16 cellular contexts compared by ENCODE assay signal in genomic region chr4:6095897-6096296, GRCh38.
A peak's percentile ranks its signal among the peaks of the same experiment; 100 is the strongest.
DNase-seq lines count a peak whose midpoint lies in the region; ATAC-seq and TF ChIP-seq lines count a peak whose summit lies in the region.
"Had no signal": no experiment of that assay in that cellular context is flagged by ENCODE, and none has a peak within 500 bp of the region (broad histone marks: within the 10 kb centered on the region; RNA-seq: fewer than 3 reads in every experiment).

No MANE protein-coding gene starts in this region.

- intact Hi-C loops in activated CD4-positive, alpha-beta memory T cell treated with anti-CD3 and anti-CD28 coated beads for 36 hours (cut with micrococcal nuclease), result no loop called here
- intact Hi-C loops in posterior vena cava (cut with DNase I) (no loop called here), mammary epithelial cell (cut with micrococcal nuclease) (no loop called here), transverse colon (cut with DNase I; ENCODE audit: low total_unique reads) (no loop called here)

- TF ChIP-seq CTCF in mammary epithelial cell (conservative IDR thresholded peaks at IDR 0.05 in 1 of 2, IDR thresholded peaks at IDR 0.05 in 1 of 2; ENCODE audit: extremely low read depth in 1 of 2, insufficient read depth in 1 of 2, low read depth in 1 of 2, low read length in 2 of 2) (no peak), transverse colon (IDR thresholded peaks at IDR 0.05) (no peak)

- H3K27me3 Mint-ChIP-seq in activated CD4-positive, alpha-beta memory T cell treated with anti-CD3 and anti-CD28 coated beads, Interleukin-2, amount 10 ng/mL, durations not matched to agents 7 days and 5 days, result no peaks in the 10 kb centered on the region
- no peaks in the 10 kb centered on the region for H3K27me3 Mint-ChIP-seq in activated CD4-positive, alpha-beta memory T cell treated with anti-CD3 and anti-CD28 coated beads for 36 hours
- H3K27me3 Mint-ChIP-seq in effector memory CD8-positive, alpha-beta T cell, result no peaks in the 10 kb centered on the region

- CTCF ChIA-PET in activated CD4-positive, alpha-beta memory T cell treated with anti-CD3 and anti-CD28 coated beads, Interleukin-2, amount 10 ng/mL, durations not matched to agents 7 days and 5 days (lab: Charles Lee), result no interaction called here
- CTCF ChIA-PET in activated CD4-positive, alpha-beta memory T cell treated with anti-CD3 and anti-CD28 coated beads for 36 hours (lab: Charles Lee), result no interaction called here
- CTCF ChIA-PET in mammary epithelial cell (lab: Charles Lee; ENCODE audit: low non-redundant PET), result no interaction called here

- H3K27ac ChIP-seq in angular gyrus (ENCODE audit: low read depth, low read length) (peak overlapping the region; percentile 64), mammary epithelial cell (ENCODE audit: insufficient read depth, low read depth, low read length) (no peak overlapping the region), transverse colon (no peak overlapping the region)

- no peak for TF ChIP-seq EP300 in transverse colon (IDR thresholded peaks at IDR 0.05; ENCODE audit: low read depth)

- no peak overlapping the region for H2AFZ ChIP-seq in mammary epithelial cell (ENCODE audit: low read depth, low read length)

- H3K36me3 Mint-ChIP-seq in activated CD4-positive, alpha-beta memory T cell treated with anti-CD3 and anti-CD28 coated beads, Interleukin-2, amount 10 ng/mL, durations not matched to agents 7 days and 5 days (ENCODE audit: low read depth), result peaks cover 46% of the 10 kb centered on the region
- peaks cover 3% of the 10 kb centered on the region for H3K36me3 Mint-ChIP-seq in activated CD4-positive, alpha-beta memory T cell treated with anti-CD3 and anti-CD28 coated beads for 36 hours
- H3K36me3 Mint-ChIP-seq in effector memory CD8-positive, alpha-beta T cell (ENCODE audit: insufficient read depth), result no peaks in the 10 kb centered on the region
- H3K36me3 Mint-ChIP-seq: CD14-positive monocyte had no signal

- H3K4me3 ChIP-seq in mammary epithelial cell (replicated peaks in 1 of 3; ENCODE audit: insufficient read depth in 1 of 3, low read depth in 2 of 3, low read length in 3 of 3) (no peak overlapping the region), transverse colon (no peak overlapping the region)
- H3K4me3 ChIP-seq: MG63 had no signal

- H3K4me2 ChIP-seq in mammary epithelial cell (ENCODE audit: insufficient read depth, low read depth, low read length), result no peak overlapping the region

- H3K27me3 ChIP-seq in mammary epithelial cell (ENCODE audit: insufficient read depth, low read length) (no peaks in the 10 kb centered on the region), transverse colon (no peaks in the 10 kb centered on the region)
- H3K27me3 ChIP-seq: MG63 had no signal

- peak overlapping the region; percentile 74 for H3K27ac Mint-ChIP-seq in activated CD4-positive, alpha-beta memory T cell treated with anti-CD3 and anti-CD28 coated beads, Interleukin-2, amount 10 ng/mL, durations not matched to agents 7 days and 5 days
- H3K27ac Mint-ChIP-seq in activated CD4-positive, alpha-beta memory T cell treated with anti-CD3 and anti-CD28 coated beads for 36 hours, result no peak overlapping the region
- H3K27ac Mint-ChIP-seq in effector memory CD8-positive, alpha-beta T cell, result peak overlapping the region; percentile 12 to 27
- H3K27ac Mint-ChIP-seq: B cell had no signal

- no peak overlapping the region for H3K4me3 Mint-ChIP-seq in activated CD4-positive, alpha-beta memory T cell treated with anti-CD3 and anti-CD28 coated beads, Interleukin-2, amount 10 ng/mL, durations not matched to agents 7 days and 5 days
- H3K4me3 Mint-ChIP-seq in activated CD4-positive, alpha-beta memory T cell treated with anti-CD3 and anti-CD28 coated beads for 36 hours, result no peak overlapping the region
- no peak overlapping the region for H3K4me3 Mint-ChIP-seq in effector memory CD8-positive, alpha-beta T cell
- H3K4me3 Mint-ChIP-seq: B cell had no signal

- ATAC-seq in effector memory CD8-positive, alpha-beta T cell (replicated peaks), result no peak

- WGBS in mammary epithelial cell (ENCODE audit: low coverage, missing lambda C conversion rate), result 51% methylated on average over 6 of the region's 6 CpGs
- WGBS in transverse colon (ENCODE audit: low coverage in 1 of 2), 2 donors, result 65 to 89% methylated on average over 6 of the region's 6 CpGs

- H3K9ac ChIP-seq in mammary epithelial cell (ENCODE audit: insufficient read depth, low read length), result no peak overlapping the region

- H3K4me1 ChIP-seq in mammary epithelial cell (ENCODE audit: insufficient read depth, low read length) (no peaks in the 10 kb centered on the region), transverse colon (no peaks in the 10 kb centered on the region)

- H3K9me3 ChIP-seq in mammary epithelial cell (replicated peaks; ENCODE audit: insufficient read depth, low read length), result peaks cover 16% of the 10 kb centered on the region
- no peaks in the 10 kb centered on the region for H3K9me3 ChIP-seq in transverse colon
- H3K9me3 ChIP-seq: MG63 had no signal

- peaks cover 4% of the 10 kb centered on the region for H3K9me3 Mint-ChIP-seq in activated CD4-positive, alpha-beta memory T cell treated with anti-CD3 and anti-CD28 coated beads, Interleukin-2, amount 10 ng/mL, durations not matched to agents 7 days and 5 days
- peaks cover 3% of the 10 kb centered on the region for H3K9me3 Mint-ChIP-seq in activated CD4-positive, alpha-beta memory T cell treated with anti-CD3 and anti-CD28 coated beads for 36 hours
- no peaks in the 10 kb centered on the region for H3K9me3 Mint-ChIP-seq in effector memory CD8-positive, alpha-beta T cell

- no peak for DNase-seq in activated CD4-positive, alpha-beta memory T cell treated with anti-CD3 and anti-CD28 coated beads, Interleukin-2, amount 10 ng/mL, durations not matched to agents 7 days and 5 days
- DNase-seq in activated CD4-positive, alpha-beta memory T cell treated with anti-CD3 and anti-CD28 coated beads for 36 hours, result no peak
- DNase-seq in effector memory CD8-positive, alpha-beta T cell, result no peak
- peak; percentile 47 for DNase-seq in posterior vena cava (ENCODE audit: low spot score)
- no peak for DNase-seq in stimulated activated CD4-positive, alpha-beta T cell treated with anti-CD3 and anti-CD28 coated beads, Interleukin-12 subunit alpha, Interleukin-12 subunit beta, amount 100 ng/mL, for 4 hours
- no peak for DNase-seq in mammary epithelial cell
- no peak for DNase-seq in transverse colon
- DNase-seq: NCI-H1694 treated with DMSO at 0.1 percent for 48 hours, NCI-H2081 treated with DMSO at 0.1 percent for 48 hours, NCI-H446, NCI-H526, Right ventricle myocardium superior had no signal

- in situ Hi-C loops in mammary epithelial cell (cut with MboI; ENCODE audit: low sequenced_read_pairs in 2 of 2), result no loop called here
- in situ Hi-C loops in transverse colon (cut with MboI; ENCODE audit: low pct_ligation_motif_present in 1 of 4, low pct_unique_long_range_greater_than_20kb in 1 of 4, low sequenced_read_pairs in 3 of 4), result no loop called here

- BruUV-seq in mammary epithelial cell (replicated peaks; lab: Mats Ljungman, UMichigan), result no TSS peak

- dilution Hi-C loops in mammary epithelial cell (cut with HindIII; ENCODE audit: low sequenced_read_pairs), result loop anchor here (5.0 kb wide), 1 partner anchor 99 kb away; no protein-coding TSS in a partner anchor

- no peak for TF ChIP-seq POLR2A in transverse colon (IDR thresholded peaks at IDR 0.05)

- no peaks in the 10 kb centered on the region for H3K79me2 ChIP-seq in mammary epithelial cell (ENCODE audit: insufficient read depth, low read length)

- H3K36me3 ChIP-seq in mammary epithelial cell (ENCODE audit: insufficient read depth, low read length) (no peaks in the 10 kb centered on the region), transverse colon (no peaks in the 10 kb centered on the region)
- H3K36me3 ChIP-seq: MG63 had no signal

- H3K4me1 Mint-ChIP-seq in activated CD4-positive, alpha-beta memory T cell treated with anti-CD3 and anti-CD28 coated beads, Interleukin-2, amount 10 ng/mL, durations not matched to agents 7 days and 5 days, result peaks cover 43% of the 10 kb centered on the region
- peaks cover 11% of the 10 kb centered on the region for H3K4me1 Mint-ChIP-seq in activated CD4-positive, alpha-beta memory T cell treated with anti-CD3 and anti-CD28 coated beads for 36 hours (ENCODE audit: low read depth)
- peaks cover 16% of the 10 kb centered on the region in 2 donors for H3K4me1 Mint-ChIP-seq in effector memory CD8-positive, alpha-beta T cell (ENCODE audit: low read depth in 2 of 2)
- H3K4me1 Mint-ChIP-seq: B cell, CD14-positive monocyte had no signal

- H4K20me1 ChIP-seq in mammary epithelial cell (ENCODE audit: insufficient read depth, low read length), result no peaks in the 10 kb centered on the region

- POLR2A ChIA-PET in activated CD4-positive, alpha-beta memory T cell treated with anti-CD3 and anti-CD28 coated beads, Interleukin-2, amount 10 ng/mL, durations not matched to agents 7 days and 5 days (lab: Charles Lee), result no interaction called here
- POLR2A ChIA-PET in activated CD4-positive, alpha-beta memory T cell treated with anti-CD3 and anti-CD28 coated beads for 36 hours (lab: Charles Lee), result no interaction called here
